Comparison of ENCODE assay signal across 8 cellular contexts in the genomic region with DNA sequence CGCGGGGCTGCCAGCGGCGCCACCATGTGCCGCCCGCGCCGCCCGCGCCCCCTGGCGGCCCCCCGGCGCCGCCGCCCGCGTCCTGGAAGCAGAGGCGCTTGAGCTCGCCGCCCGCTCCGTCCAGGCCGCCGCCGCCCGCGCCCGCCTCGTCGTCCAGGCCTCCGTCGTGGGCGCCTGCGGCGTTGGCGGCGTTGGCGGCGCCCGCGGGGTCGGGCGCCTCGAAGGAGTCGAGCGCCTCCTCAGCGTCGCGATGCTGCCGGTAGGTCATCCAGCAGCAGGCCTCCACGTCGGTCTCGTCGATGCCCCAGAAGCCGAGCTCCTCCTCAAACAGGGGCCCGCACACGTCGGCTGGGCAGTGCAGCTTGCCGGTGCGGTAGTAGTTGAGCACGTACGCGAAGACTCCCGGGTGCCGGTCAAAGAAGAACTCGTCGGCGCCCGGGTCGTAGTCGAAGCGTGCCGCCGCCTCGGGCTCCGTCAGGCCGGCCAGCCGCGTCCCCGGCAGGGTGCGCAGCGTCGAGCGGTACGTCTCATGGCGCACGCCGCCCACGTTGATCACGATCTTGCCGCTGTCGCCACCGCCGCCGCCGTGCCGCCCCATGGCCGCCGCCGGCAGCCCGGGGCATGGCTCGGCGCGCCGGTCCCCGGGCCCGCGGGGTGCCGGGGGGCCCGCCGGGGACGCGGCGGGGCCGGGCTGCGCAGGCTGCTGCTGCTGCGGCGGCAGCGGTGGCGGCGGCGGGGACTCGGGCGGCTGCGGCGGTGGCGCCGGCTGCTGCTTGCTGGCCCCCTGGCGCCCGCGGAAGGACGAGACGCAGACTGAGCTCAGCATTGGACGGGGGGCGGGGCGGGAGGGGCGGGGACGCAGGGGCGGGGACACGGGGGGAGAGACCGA. TPM values are rescaled to one million over a fixed set of nuclear protein-coding genes. Genes with fewer than 3 reads are reported as not detected.
DNase-seq lines count a peak whose midpoint lies in the region; ATAC-seq and TF ChIP-seq lines count a peak whose summit lies in the region.

No MANE protein-coding gene starts in this region.

- H3K27me3 ChIP-seq in GM23338 (ENCODE audit: insufficient read depth) = peaks cover 25% of the 10 kb centered on the region
- peaks cover 14% of the 10 kb centered on the region for H3K27me3 ChIP-seq in OCI-LY1 (ENCODE audit: insufficient read depth, low read length)
- peaks cover 17% of the 10 kb centered on the region for H3K27me3 ChIP-seq in endodermal cell (ENCODE audit: control insufficient read depth, insufficient read depth, low read length, poor library complexity, severe bottlenecking)

- peak overlapping the region; percentile 46 for H3K4me3 Mint-ChIP-seq in activated CD4-positive, alpha-beta T cell treated with anti-CD3 and anti-CD28 coated beads for 36 hours
- H3K4me3 Mint-ChIP-seq in GM23338 (no peak overlapping the region), endodermal cell (no peak overlapping the region)

- intact Hi-C loops in activated CD4-positive, alpha-beta T cell treated with anti-CD3 and anti-CD28 coated beads for 36 hours (cut with DNase I, micrococcal nuclease) = loop anchor here (1.0 to 5.0 kb wide), 8 partner anchors 27 to 476 kb away; a partner anchor contains a TSS

- no peaks in the 10 kb centered on the region for H3K9me3 Mint-ChIP-seq in activated CD4-positive, alpha-beta T cell treated with anti-CD3 and anti-CD28 coated beads for 36 hours (ENCODE audit: low read depth)
- peaks cover 80% of the 10 kb centered on the region for H3K9me3 Mint-ChIP-seq in GM23338
- peaks cover 13% of the 10 kb centered on the region for H3K9me3 Mint-ChIP-seq in endodermal cell

- CTCF ChIA-PET in activated CD4-positive, alpha-beta T cell treated with anti-CD3 and anti-CD28 coated beads for 36 hours (lab: Charles Lee) = interaction anchor here (0.7 to 1.5 kb wide), 5 partner anchors 9 to 784 kb away, joined by 3 to 6 read pairs (median 3); no protein-coding TSS in a partner anchor

- H3F3A ChIP-seq in GM23338 (replicated peaks; ENCODE audit: low read depth) (peaks cover 24% of the 10 kb centered on the region), OCI-LY1 (ENCODE audit: insufficient read depth, low read length) (peaks cover 4% of the 10 kb centered on the region; the same call in 1 of the 2 replicates)

- peaks cover 17% of the 10 kb centered on the region; the same call in 1 of the 2 replicates for H4K20me1 ChIP-seq in GM23338 (replicated peaks; ENCODE audit: insufficient read depth)
- H4K20me1 ChIP-seq in OCI-LY1 (ENCODE audit: insufficient read depth, low read length) = 0 out of 2 replicates have a peak, but pooled peaks cover 2% of the 10 kb centered on the region

- peak overlapping the region; percentile 59 for H3K4me3 ChIP-seq in GM23338
- H3K4me3 ChIP-seq in OCI-LY1 (ENCODE audit: low read depth, low read length, poor library complexity, severe bottlenecking) = peak overlapping the region; percentile 58
- H3K4me3 ChIP-seq in endodermal cell (ENCODE audit: low read length) = no peak overlapping the region
- peak overlapping the region; percentile 36 for H3K4me3 ChIP-seq in skeletal muscle cell (ENCODE audit: low read depth, low read length)

- H3K4me2 ChIP-seq in GM23338 (peak overlapping the region; percentile 76), OCI-LY1 (ENCODE audit: low read length) (peak overlapping the region; percentile 73)

- POLR2A ChIA-PET in activated CD4-positive, alpha-beta T cell treated with anti-CD3 and anti-CD28 coated beads for 36 hours (lab: Charles Lee) = interaction anchor here (0.6 to 1.5 kb wide), 2 partner anchors 12 to 17 kb away, joined by 3 read pairs; no protein-coding TSS in a partner anchor

- peaks cover 11% of the 10 kb centered on the region for H3K36me3 Mint-ChIP-seq in activated CD4-positive, alpha-beta T cell treated with anti-CD3 and anti-CD28 coated beads for 36 hours (ENCODE audit: low read depth)
- H3K36me3 Mint-ChIP-seq in GM23338 (ENCODE audit: low read depth) = peaks cover 50% of the 10 kb centered on the region
- H3K36me3 Mint-ChIP-seq in endodermal cell (ENCODE audit: low read depth) = peaks cover 4% of the 10 kb centered on the region

- no peak for ATAC-seq in activated CD4-positive, alpha-beta T cell treated with anti-CD3 and anti-CD28 coated beads for 36 hours
- ATAC-seq in GM23338 = no peak

- TF ChIP-seq CTCF in GM23338 (conservative IDR thresholded peaks at IDR 0.05; ENCODE audit: low read depth in 2 of 2) (peak in 1 of 2 experiments; percentile 44; a peak in 2 of 4 replicates), OCI-LY1 (IDR thresholded peaks at IDR 0.05; ENCODE audit: low read length) (no peak), endodermal cell (conservative IDR thresholded peaks at IDR 0.05) (peak; percentile 47)

- H3K4me1 Mint-ChIP-seq in activated CD4-positive, alpha-beta T cell treated with anti-CD3 and anti-CD28 coated beads for 36 hours = peaks cover 54% of the 10 kb centered on the region
- H3K4me1 Mint-ChIP-seq in GM23338 (no peaks in the 10 kb centered on the region), endodermal cell (peaks cover 41% of the 10 kb centered on the region)

- DNase-seq in activated CD4-positive, alpha-beta T cell treated with anti-CD3 and anti-CD28 coated beads for 36 hours = peak; percentile 76
- no peak for DNase-seq in activated CD4-positive, alpha-beta T cell treated with anti-CD3 and anti-CD28 coated beads, Interleukin-2, amount 50 U/mL, for 1 hour
- DNase-seq in GM23338 (ENCODE audit: low spot score) = peak; percentile 64
- peak; percentile 72 for DNase-seq in endodermal cell
- no peak for DNase-seq in skeletal muscle cell (ENCODE audit: low read depth)
- DNase-seq in GM03348 (ENCODE audit: low spot score) = no peak
- DNase-seq in NCI-H1694 (lab: John Stamatoyannopoulos, UW) = no peak

- H3K4me1 ChIP-seq in GM23338 (ENCODE audit: insufficient read depth) (peaks cover 35% of the 10 kb centered on the region), OCI-LY1 (ENCODE audit: insufficient read depth, low read length, severe bottlenecking) (peaks cover 65% of the 10 kb centered on the region), endodermal cell (ENCODE audit: control insufficient read depth, insufficient read depth, low read length) (no peaks in the 10 kb centered on the region)

- 37 to 40% methylated on average over 30 to 139 of the region's 141 CpGs for WGBS in endodermal cell (ENCODE audit: insufficient coverage in 1 of 2, insufficient read length in 1 of 2), 2 experiments

- H3K36me3 ChIP-seq in GM23338 (ENCODE audit: insufficient read depth) = no peaks in the 10 kb centered on the region
- H3K36me3 ChIP-seq in OCI-LY1 (ENCODE audit: insufficient read depth, low read length) = 0 out of 2 replicates have a peak, but pooled peaks cover 1% of the 10 kb centered on the region
- no peaks in the 10 kb centered on the region for H3K36me3 ChIP-seq in endodermal cell (ENCODE audit: control insufficient read depth, insufficient read depth, low read length)

- peaks cover 33% of the 10 kb centered on the region for H3K27me3 Mint-ChIP-seq in activated CD4-positive, alpha-beta T cell treated with anti-CD3 and anti-CD28 coated beads for 36 hours
- peaks cover 22% of the 10 kb centered on the region for H3K27me3 Mint-ChIP-seq in GM23338 (ENCODE audit: insufficient read depth, low read depth, poor library complexity)
- H3K27me3 Mint-ChIP-seq in endodermal cell (ENCODE audit: insufficient read depth) = peaks cover 61% of the 10 kb centered on the region

- H3K79me2 ChIP-seq in GM23338 (replicated peaks; ENCODE audit: insufficient read depth) (peaks cover 16% of the 10 kb centered on the region), OCI-LY1 (ENCODE audit: insufficient read depth, low read length) (no peaks in the 10 kb centered on the region)

- no peak overlapping the region for H2AFZ ChIP-seq in GM23338
- no peak overlapping the region for H2AFZ ChIP-seq in OCI-LY1 (ENCODE audit: low read length)

- H3K27ac ChIP-seq in GM23338 (ENCODE audit: low read depth) = no peak overlapping the region
- H3K27ac ChIP-seq in OCI-LY1 (ENCODE audit: low read depth, low read length, poor library complexity, severe bottlenecking) = no peak overlapping the region
- H3K27ac ChIP-seq in endodermal cell (ENCODE audit: low read depth, low read length) = no peak overlapping the region

- no peak overlapping the region for H3K27ac Mint-ChIP-seq in activated CD4-positive, alpha-beta T cell treated with anti-CD3 and anti-CD28 coated beads for 36 hours
- H3K27ac Mint-ChIP-seq in GM23338 = no peak overlapping the region
- no peak overlapping the region for H3K27ac Mint-ChIP-seq in endodermal cell

- H3K9me3 ChIP-seq in OCI-LY1 (ENCODE audit: low read length) (no peaks in the 10 kb centered on the region), endodermal cell (ENCODE audit: control insufficient read depth, low read length) (no peaks in the 10 kb centered on the region)

- H3K9ac ChIP-seq in OCI-LY1 (ENCODE audit: low read length) = peak overlapping the region; percentile 52; the same call in 1 of the 2 replicates
- H3K9ac ChIP-seq in endodermal cell (ENCODE audit: extremely low read depth, low read length, poor library complexity, severe bottlenecking) = no peak overlapping the region

- H3K9me2 ChIP-seq in GM23338 (ENCODE audit: insufficient read depth) = no peaks in the 10 kb centered on the region
- no peaks in the 10 kb centered on the region for H3K9me2 ChIP-seq in OCI-LY1 (ENCODE audit: low read depth, low read length)

RNA-seq across cellular contexts. Expression of a gene that starts 0.7 kb away (rescaled TPM):
- 1 to 10 TPM; 9.1 to 9.7 TPM for total RNA-seq in activated CD4-positive, alpha-beta T cell treated with anti-CD3 and anti-CD28 coated beads for 36 hours
- 2.7 and 3.4 TPM in 2 replicates for total RNA-seq in GM23338 (2014; rRNA removed; shearing (Covaris generic))
- 0.89 and 1.3 TPM in 2 replicates for polyA plus RNA-seq in GM23338 (2016; fragmentation: Nextera tagmentation; extraction: Ambion mirVana)
- total RNA-seq in endodermal cell = 10 to 100 TPM in 1 of 2 donors, 1 to 10 TPM in 1; 8.6 to 10.7 TPM
- polyA plus RNA-seq in endodermal cell (2013, experiment 1 of 2) = 3.8 TPM
- polyA plus RNA-seq in endodermal cell (2013, experiment 2 of 2) = 4.2 TPM

RNA-seq across cellular contexts. Expression of a gene that starts 36.9 kb away (rescaled TPM):
- 10 to 100 TPM; 44.0 to 63.4 TPM for total RNA-seq in activated CD4-positive, alpha-beta T cell treated with anti-CD3 and anti-CD28 coated beads for 36 hours
- total RNA-seq in GM23338 (2014; rRNA removed; shearing (Covaris generic)) = 0.14 and 0.27 TPM in 2 replicates
- polyA plus RNA-seq in GM23338 (2016; fragmentation: Nextera tagmentation; extraction: Ambion mirVana) = 0.63 and 0.99 TPM in 2 replicates
- 1 to 10 TPM in 1 of 2 donors, under 1 TPM in 1; 0.91 to 1.5 TPM for total RNA-seq in endodermal cell
- 0.14 TPM for polyA plus RNA-seq in endodermal cell (2013, experiment 1 of 2)
- 0.33 TPM for polyA plus RNA-seq in endodermal cell (2013, experiment 2 of 2)

RNA-seq across cellular contexts. Expression of a gene that starts 47.8 kb away (rescaled TPM):
- total RNA-seq in activated CD4-positive, alpha-beta T cell treated with anti-CD3 and anti-CD28 coated beads for 36 hours = 10 to 100 TPM; 50.3 to 53.6 TPM
- total RNA-seq in GM23338 (2014; rRNA removed; shearing (Covaris generic)) = 54.6 and 70.2 TPM in 2 replicates
- 29.8 and 32.9 TPM in 2 replicates for polyA plus RNA-seq in GM23338 (2016; fragmentation: Nextera tagmentation; extraction: Ambion mirVana)
- total RNA-seq in endodermal cell = 10 to 100 TPM; 40.4 to 42.7 TPM
- polyA plus RNA-seq in endodermal cell (2013, experiment 1 of 2) = 21.3 TPM
- polyA plus RNA-seq in endodermal cell (2013, experiment 2 of 2) = 21.2 TPM

RNA-seq across cellular contexts. Expression of a gene that starts 55.6 kb away (rescaled TPM):
- 100 to 1,000 TPM; 220 to 227 TPM for total RNA-seq in activated CD4-positive, alpha-beta T cell treated with anti-CD3 and anti-CD28 coated beads for 36 hours
- 141 and 173 TPM in 2 replicates for total RNA-seq in GM23338 (2014; rRNA removed; shearing (Covaris generic))
- polyA plus RNA-seq in GM23338 (2016; fragmentation: Nextera tagmentation; extraction: Ambion mirVana) = 111 and 113 TPM in 2 replicates
- 100 to 1,000 TPM; 106 to 127 TPM for total RNA-seq in endodermal cell
- polyA plus RNA-seq in endodermal cell (2013, experiment 1 of 2) = 68.6 TPM
- 68.1 TPM for polyA plus RNA-seq in endodermal cell (2013, experiment 2 of 2)

Comparison
In these comparisons a context has a peak if more than half of its experiments do, and no peak if none do; other contexts are left out.
1. DNase-seq: peak in activated CD4-positive, alpha-beta T cell treated with anti-CD3 and anti-CD28 coated beads for 36 hours (single experiment), GM23338 (single experiment) and endodermal cell (single experiment); none in activated CD4-positive, alpha-beta T cell treated with anti-CD3 and anti-CD28 coated beads, Interleukin-2, amount 50 U/mL, for 1 hour (single experiment), skeletal muscle cell (single experiment), GM03348 (single experiment) and NCI-H1694 (single experiment).
2. RNA of a gene that starts 36.9 kb away (total RNA-seq): 44.0 to 63.4 TPM in activated CD4-positive, alpha-beta T cell treated with anti-CD3 and anti-CD28 coated beads for 36 hours; 0.91 to 1.5 TPM in endodermal cell and 0.14 to 0.27 TPM in GM23338; every median in the first group is over 10 times any median in the second.